Comparison of ENCODE assay signal across 1 cellular context in the genomic region with DNA sequence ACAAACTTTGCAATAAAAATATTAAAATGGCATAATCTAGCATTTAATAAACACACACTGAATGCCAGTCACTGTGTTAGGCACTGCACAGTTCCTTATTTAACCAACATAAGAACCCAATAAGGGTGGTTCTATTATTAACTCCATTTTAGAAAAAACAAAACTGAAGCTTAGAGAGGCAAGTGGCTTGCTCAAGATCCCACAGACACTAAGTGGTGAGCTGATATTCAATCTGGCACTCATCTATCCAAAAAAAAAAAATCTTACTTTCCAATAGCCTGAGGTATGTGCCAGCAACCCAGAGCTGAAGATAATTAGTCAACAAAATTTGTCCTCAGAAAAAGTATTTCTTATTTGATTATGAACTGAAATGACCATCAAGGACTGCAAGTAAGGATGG.
TF ChIP-seq lines count a peak whose summit lies in the region.

No MANE protein-coding gene starts in this region.

TF ChIP-seq in SK-N-SH, 30 proteins besides CTCF, POLR2A, EP300 and RAD21 (continued from another document):
- TF ChIP-seq, protein P1, sequence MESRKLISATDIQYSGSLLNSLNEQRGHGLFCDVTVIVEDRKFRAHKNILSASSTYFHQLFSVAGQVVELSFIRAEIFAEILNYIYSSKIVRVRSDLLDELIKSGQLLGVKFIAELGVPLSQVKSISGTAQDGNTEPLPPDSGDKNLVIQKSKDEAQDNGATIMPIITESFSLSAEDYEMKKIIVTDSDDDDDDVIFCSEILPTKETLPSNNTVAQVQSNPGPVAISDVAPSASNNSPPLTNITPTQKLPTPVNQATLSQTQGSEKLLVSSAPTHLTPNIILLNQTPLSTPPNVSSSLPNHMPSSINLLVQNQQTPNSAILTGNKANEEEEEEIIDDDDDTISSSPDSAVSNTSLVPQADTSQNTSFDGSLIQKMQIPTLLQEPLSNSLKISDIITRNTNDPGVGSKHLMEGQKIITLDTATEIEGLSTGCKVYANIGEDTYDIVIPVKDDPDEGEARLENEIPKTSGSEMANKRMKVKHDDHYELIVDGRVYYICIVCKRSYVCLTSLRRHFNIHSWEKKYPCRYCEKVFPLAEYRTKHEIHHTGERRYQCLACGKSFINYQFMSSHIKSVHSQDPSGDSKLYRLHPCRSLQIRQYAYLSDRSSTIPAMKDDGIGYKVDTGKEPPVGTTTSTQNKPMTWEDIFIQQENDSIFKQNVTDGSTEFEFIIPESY (IDR thresholded peaks at IDR 0.05; ENCODE audit: borderline replicate concordance, low read depth) = no peak
